Comparison of ENCODE assay signal across 9 cellular contexts in the genomic region with DNA sequence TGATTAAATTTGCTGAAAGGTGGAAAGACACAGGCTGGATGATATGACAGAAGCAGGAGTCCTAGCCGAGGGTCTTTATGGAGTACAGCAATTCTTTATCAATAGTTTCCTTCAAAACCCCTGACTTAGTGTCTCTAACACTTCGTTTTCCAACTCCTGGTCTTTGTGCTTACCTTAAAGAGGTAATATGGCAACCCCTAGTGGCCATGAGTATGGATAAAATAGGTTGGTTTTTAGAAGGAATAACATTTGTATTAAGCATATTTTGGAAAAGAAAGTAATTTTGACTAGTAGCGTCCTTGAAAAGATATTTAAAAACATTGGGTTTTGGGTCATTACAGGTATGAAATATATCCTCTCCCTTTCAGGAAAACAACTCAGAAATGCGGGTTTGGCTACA. TPM values are rescaled to one million over a fixed set of nuclear protein-coding genes. Genes with fewer than 3 reads are reported as not detected.
A peak's percentile ranks its signal among the peaks of the same experiment; 100 is the strongest.
DNase-seq lines count a peak whose midpoint lies in the region; ATAC-seq, FAIRE-seq and TF ChIP-seq lines count a peak whose summit lies in the region.
"Had no signal": no experiment of that assay in that cellular context is flagged by ENCODE, and none has a peak within 500 bp of the region (broad histone marks: within the 10 kb centered on the region; RNA-seq: fewer than 3 reads in every experiment).

No MANE protein-coding gene starts in this region.

- H2AFZ ChIP-seq in K562 (ENCODE audit: low read depth, low read length) = no peak overlapping the region

- intact Hi-C loops in K562 (cut with micrococcal nuclease) = loop anchor here (2.0 kb wide), 1 partner anchor 344 kb away; no protein-coding TSS in a partner anchor

- peak; percentile 71 for ATAC-seq in K562
- ATAC-seq in HG02642 (IDR thresholded peaks at IDR 0.05; ENCODE audit: poor library complexity, unreplicated experiment) = no peak
- ATAC-seq: esophagus mucosa had no signal

- H3K9ac ChIP-seq in K562 (ENCODE audit: insufficient read depth in 1 of 2, low read depth in 2 of 2, low read length in 2 of 2) = no peak overlapping the region

- CTCF ChIA-PET in K562 (lab: Yijun Ruan, JAX; ENCODE audit: low intra/inter-chr PET ratio) = no interaction called here

- TF ChIP-seq EP300 in K562 (IDR thresholded peaks at IDR 0.05; ENCODE audit: low read length) = no peak

- TF ChIP-seq RAD21 in K562 (CRISPR knock-in tag; conservative IDR thresholded peaks at IDR 0.05 in 1 of 2, IDR thresholded peaks at IDR 0.05 in 1 of 2) = peak; percentile 31 to 58; a peak in 3 of 4 replicates

- no peaks in the 10 kb centered on the region for H3K36me3 Mint-ChIP-seq in neural crest cell (ENCODE audit: low read depth)

- H3K4me1 ChIP-seq in K562 (replicated peaks in 1 of 2; ENCODE audit: control insufficient read depth in 2 of 2, insufficient read depth in 2 of 2, low read length in 2 of 2) = no peaks in the 10 kb centered on the region

- DNase-seq in Jurkat, Clone E6-1 (ENCODE audit: low read depth, low spot score) = peak; percentile 18
- DNase-seq in K562 (ENCODE audit: extremely low read depth in 1 of 4, low spot score in 3 of 4) (peak in 2 of 4 experiments; percentile 17 to 28), neural crest cell (ENCODE audit: low read depth, low spot score) (no peak), GM19238 (ENCODE audit: insufficient read length, low spot score) (no peak), NCI-H187 treated with DMSO at 0.1 percent for 48 hours (lab: John Stamatoyannopoulos, UW) (no peak)
- DNase-seq: activated CD4-positive, alpha-beta T cell treated with anti-CD3 and anti-CD28 coated beads for 4 hours had no signal

- H3K4me2 ChIP-seq in K562 (ENCODE audit: insufficient read depth, low read length) = no peak overlapping the region

- no peak overlapping the region for H3K27ac ChIP-seq in K562 (ENCODE audit: extremely low read depth, low read depth, low read length)

- in situ Hi-C loops in K562 (cut with MboI) = no loop called here

- no peaks in the 10 kb centered on the region for H3K27me3 ChIP-seq in K562 (ENCODE audit: control insufficient read depth in 2 of 2, insufficient read depth in 2 of 2, low read length in 2 of 2)

- no peaks in the 10 kb centered on the region for H3K9me1 ChIP-seq in K562 (ENCODE audit: control insufficient read depth, insufficient read depth, low read length)

- BruUV-seq in K562 (replicated peaks; lab: Mats Ljungman, UMichigan) = no TSS peak

- no peak for FAIRE-seq in K562 (lab: Jason Lieb, UNC)

- WGBS in K562 (ENCODE audit: insufficient coverage, low coverage, missing lambda C conversion rate) = 0% methylated on average over 4 of the region's 4 CpGs

- H3K27me3 Mint-ChIP-seq in neural crest cell (ENCODE audit: low read depth) = peaks cover 2% of the 10 kb centered on the region

- POLR2A ChIA-PET in K562 (lab: Yijun Ruan, JAX) = no interaction called here

- no peaks in the 10 kb centered on the region for H3K79me2 ChIP-seq in K562 (ENCODE audit: control insufficient read depth, insufficient read depth, low read length)

- no peaks in the 10 kb centered on the region for H3K9me3 Mint-ChIP-seq in neural crest cell

- no peaks in the 10 kb centered on the region for H3K9me3 ChIP-seq in K562 (replicated peaks; ENCODE audit: control insufficient read depth, insufficient read depth, low read depth, low read length)

- no peaks in the 10 kb centered on the region for H3K36me3 ChIP-seq in K562 (ENCODE audit: control insufficient read depth, insufficient read depth, low read length)

- TF ChIP-seq POLR2A in K562 (conservative IDR thresholded peaks at IDR 0.05) = no peak

- TF ChIP-seq CTCF in GM12872 (IDR thresholded peaks at IDR 0.05; ENCODE audit: insufficient read depth, low read depth, low read length) = peak; percentile 32; the same call in 1 of the 3 replicates
- peak; percentile 32 to 60 (median 58); a peak in 5 of 6 replicates for TF ChIP-seq CTCF in K562 (IDR thresholded peaks at IDR 0.05 in 2 of 3, conservative IDR thresholded peaks at IDR 0.05 in 1 of 3; ENCODE audit: insufficient read depth in 2 of 3, low read depth in 1 of 3, low read length in 3 of 3)
- TF ChIP-seq CTCF in neural crest cell (conservative IDR thresholded peaks at IDR 0.05) = peak; percentile 65

- H4K20me1 ChIP-seq in K562 (replicated peaks; ENCODE audit: control insufficient read depth, insufficient read depth, low read length) = no peaks in the 10 kb centered on the region

- H3K27ac Mint-ChIP-seq in neural crest cell (ENCODE audit: unreplicated experiment) = no peak overlapping the region

- no peak overlapping the region for H3K4me3 ChIP-seq in Jurkat, Clone E6-1 (ENCODE audit: low read length)
- no peak overlapping the region for H3K4me3 ChIP-seq in K562

- no peak overlapping the region for H3K4me3 Mint-ChIP-seq in neural crest cell

- H3K4me1 Mint-ChIP-seq in neural crest cell = no peaks in the 10 kb centered on the region

TF ChIP-seq in K562, 482 proteins besides CTCF, POLR2A, EP300 and RAD21:
- TF ChIP-seq SAFB (IDR thresholded peaks at IDR 0.05; ENCODE audit: borderline replicate concordance, low read depth, low read length) (no peak), MCM3 (IDR thresholded peaks at IDR 0.05) (no peak), ZFP1 (CRISPR knock-in tag; IDR thresholded peaks at IDR 0.05) (no peak)

RNA-seq across cellular contexts. Expression of a gene that starts 51.9 kb away (rescaled TPM):
- not detected for polyA plus RNA-seq in Jurkat, Clone E6-1 (2012; ENCODE audit: insufficient read depth, insufficient read length)
- not detected in 2 replicates for total RNA-seq in K562 (2011; cell fraction: chromatin; rRNA removed; ENCODE audit: low replicate concordance)
- not detected in 2 replicates for total RNA-seq in K562 (2011; cell fraction: nucleolus; rRNA removed)
- not detected in 2 replicates for total RNA-seq in K562 (2011; cell fraction: nucleoplasm; rRNA removed)
- not detected in 2 replicates for total RNA-seq in K562 (2014; rRNA removed)
- total RNA-seq in K562 (2014; rRNA removed; fragmentation: Illumina TruSeq; extraction: Trizol) = not detected in 2 replicates
- not detected in 2 replicates for total RNA-seq in K562 (2015; rRNA removed; fragmentation: Illumina TruSeq; extraction: Trizol)
- not detected in 2 replicates for total RNA-seq in K562 (2021)
- not detected in 2 replicates for polyA plus RNA-seq in K562 (2011; rRNA removed)
- polyA plus RNA-seq in K562 (2011; cell fraction: cytosol; rRNA removed) = not detected in 2 replicates
- polyA plus RNA-seq in K562 (2011; cell fraction: nucleus; rRNA removed) = not detected in 2 replicates
- not detected in 2 replicates for polyA plus RNA-seq in K562 (2012)
- polyA plus RNA-seq in K562 (2014; fragmentation: Illumina TruSeq; extraction: Trizol) = not detected in 2 replicates
- not detected for polyA plus RNA-seq in K562 (2014; fragmentation: Nextera tagmentation; extraction: Ambion mirVana)
- polyA plus RNA-seq in K562 (2014; rRNA removed) = not detected in 2 replicates
- not detected in 2 replicates for polyA minus RNA-seq in K562 (2011; rRNA and poly(A)+ RNA removed)
- polyA minus RNA-seq in K562 (2011; cell fraction: cytosol; rRNA and poly(A)+ RNA removed) = not detected in 2 replicates
- not detected in 2 replicates for polyA minus RNA-seq in K562 (2011; cell fraction: nucleus; rRNA and poly(A)+ RNA removed)
- total RNA-seq in neural crest cell = 0.16 and 0.25 TPM in 2 replicates
- total RNA-seq: esophagus mucosa had no signal
